Comparison of ENCODE assay signal across 34 cellular contexts in genomic region chr11:106403751-106404150, GRCh38.
"Had no signal": no experiment of that assay in that cellular context is flagged by ENCODE, and none has a peak within 500 bp of the region (broad histone marks: within the 10 kb centered on the region; RNA-seq: fewer than 3 reads in every experiment).

No MANE protein-coding gene starts in this region.

- DNase-seq: Karpas-422, Kasumi-1, MG63, MM.1S, MV-4-11, NCI-H1048, NCI-H1092, NCI-H1092 treated with DMSO at 0.1 percent for 48 hours, NCI-H1105, NCI-H1105 treated with DMSO at 0.1 percent for 48 hours, NCI-H1417, NCI-H1417 treated with DMSO at 0.1 percent for 48 hours, NCI-H1436, NCI-H1436 treated with DMSO at 0.1 percent for 48 hours, NCI-H146, NCI-H1694, NCI-H1694 treated with DMSO at 0.1 percent for 48 hours, NCI-H187, NCI-H187 treated with DMSO at 0.1 percent for 48 hours, NCI-H1930, NCI-H2029, NCI-H2029 treated with DMSO at 0.1 percent for 48 hours, NCI-H2081, NCI-H2081 treated with DMSO at 0.1 percent for 48 hours, NCI-H2107, NCI-H2171, NCI-H2171 treated with DMSO at 0.1 percent for 48 hours, NCI-H2227 treated with DMSO at 0.1 percent for 48 hours, NCI-H226, NCI-H345, NCI-H446, NCI-H446 treated with DMSO at 0.1 percent for 48 hours, NCI-H510A had no signal

- H3K27me3 ChIP-seq: MG63 had no signal

- H3K36me3 ChIP-seq: MG63 had no signal

- H3K9ac ChIP-seq: KMS-11 had no signal

- H3K9me3 ChIP-seq: MG63 had no signal

- H3K4me3 ChIP-seq: MG63 had no signal

- H3K27ac ChIP-seq: KMS-11 had no signal

- H3K4me2 ChIP-seq: KMS-11 had no signal
